ENCODE assay signal across 24 cellular contexts in the genomic region with DNA sequence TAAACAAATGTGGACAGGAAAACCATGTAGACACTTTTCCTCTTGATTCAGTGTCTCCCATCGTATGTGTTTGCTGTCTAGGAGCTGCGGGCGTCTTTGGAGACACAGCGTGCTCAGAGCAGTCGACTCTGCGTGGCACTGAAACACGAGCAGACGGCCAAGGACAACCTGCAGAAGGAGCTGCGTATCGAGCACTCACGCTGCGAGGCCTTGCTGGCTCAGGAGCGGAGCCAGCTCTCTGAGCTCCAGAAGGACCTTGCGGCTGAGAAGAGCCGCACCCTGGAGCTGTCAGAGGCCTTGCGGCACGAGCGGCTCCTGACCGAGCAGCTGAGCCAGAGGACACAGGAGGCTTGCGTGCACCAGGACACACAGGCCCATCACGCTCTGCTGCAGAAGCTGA. TPM values are rescaled to one million over a fixed set of nuclear protein-coding genes. Genes with fewer than 3 reads are reported as not detected.
DNase-seq lines count a peak whose midpoint lies in the region; ATAC-seq and TF ChIP-seq lines count a peak whose summit lies in the region.
"Had no signal": no experiment of that assay in that cellular context is flagged by ENCODE, and none has a peak within 500 bp of the region (broad histone marks: within the 10 kb centered on the region; RNA-seq: fewer than 3 reads in every experiment).

No MANE protein-coding gene starts in this region.

- peaks cover 21% of the 10 kb centered on the region for H3K4me1 Mint-ChIP-seq in activated naive CD8-positive, alpha-beta T cell (ENCODE audit: low read depth)
- H3K4me1 Mint-ChIP-seq in activated naive CD8-positive, alpha-beta T cell treated with anti-CD3 and anti-CD28 coated beads, Interleukin-2, amount 50 U/mL, for 24 hours, result peaks cover 4% of the 10 kb centered on the region
- H3K4me1 Mint-ChIP-seq: brain had no signal

- H3K27ac ChIP-seq in RWPE1 (peak overlapping the region; percentile 16; the same call in 1 of the 2 replicates), cingulate gyrus (ENCODE audit: low read depth, low read length) (peak overlapping the region; percentile 12), osteoblast (ENCODE audit: low read depth, low read length) (no peak overlapping the region)
- H3K27ac ChIP-seq: colonic mucosa, esophagus muscularis mucosa, foreskin keratinocyte had no signal

- no peak for ATAC-seq in activated naive CD8-positive, alpha-beta T cell treated with anti-CD3 and anti-CD28 coated beads, Interleukin-2, amount 50 U/mL, for 24 hours
- ATAC-seq in GM19455 (IDR thresholded peaks at IDR 0.05; ENCODE audit: unreplicated experiment) (no peak), HG02973 (IDR thresholded peaks at IDR 0.05; ENCODE audit: unreplicated experiment) (no peak)
- ATAC-seq: activated CD4-positive, CD25-positive, alpha-beta regulatory T cell treated with anti-CD3 and anti-CD28 coated beads, Interleukin-2, amount 50 U/mL, for 24 hours; foreskin keratinocyte; heart left ventricle had no signal

- H3K4me1 ChIP-seq in osteoblast (ENCODE audit: insufficient read depth, low read length), result no peaks in the 10 kb centered on the region
- H3K4me1 ChIP-seq: colonic mucosa, esophagus muscularis mucosa, foreskin keratinocyte had no signal

- H4K20me1 ChIP-seq in osteoblast (ENCODE audit: insufficient read depth, low read length), result no peaks in the 10 kb centered on the region

- H2AFZ ChIP-seq in osteoblast (ENCODE audit: low read length), result no peak overlapping the region

- H3K36me3 ChIP-seq in osteoblast (ENCODE audit: insufficient read depth, low read length), result peaks cover 25% of the 10 kb centered on the region
- H3K36me3 ChIP-seq: colonic mucosa had no signal

- H3K4me2 ChIP-seq in osteoblast (ENCODE audit: insufficient read depth, low read length), result no peak overlapping the region

- H3K4me3 Mint-ChIP-seq in activated naive CD8-positive, alpha-beta T cell, result peak overlapping the region; percentile 57
- no peak overlapping the region for H3K4me3 Mint-ChIP-seq in activated naive CD8-positive, alpha-beta T cell treated with anti-CD3 and anti-CD28 coated beads, Interleukin-2, amount 50 U/mL, for 24 hours
- H3K4me3 Mint-ChIP-seq: brain; stimulated activated naive CD8-positive, alpha-beta T cell treated with anti-CD3 and anti-CD28 coated beads, Interleukin-15, Interleukin-2, amounts not matched to agents 100 ng/mL and 50 ng/mL, for 24 hours had no signal

- peaks cover 11% of the 10 kb centered on the region for H3K36me3 Mint-ChIP-seq in activated naive CD8-positive, alpha-beta T cell
- H3K36me3 Mint-ChIP-seq in activated naive CD8-positive, alpha-beta T cell treated with anti-CD3 and anti-CD28 coated beads, Interleukin-2, amount 50 U/mL, for 24 hours (ENCODE audit: low read depth), result peaks cover 24% of the 10 kb centered on the region

- TF ChIP-seq CTCF in RWPE1 (conservative IDR thresholded peaks at IDR 0.05; ENCODE audit: low read depth) (no peak), osteoblast (IDR thresholded peaks at IDR 0.05; ENCODE audit: extremely low read depth, low read depth, low read length) (no peak)

- H3K27ac Mint-ChIP-seq in activated naive CD8-positive, alpha-beta T cell, result peak overlapping the region; percentile 77
- no peak overlapping the region for H3K27ac Mint-ChIP-seq in activated naive CD8-positive, alpha-beta T cell treated with anti-CD3 and anti-CD28 coated beads, Interleukin-2, amount 50 U/mL, for 24 hours
- H3K27ac Mint-ChIP-seq: brain; stimulated activated naive CD8-positive, alpha-beta T cell treated with anti-CD3 and anti-CD28 coated beads, Interleukin-15, Interleukin-2, amounts not matched to agents 100 ng/mL and 50 ng/mL, for 24 hours had no signal

- no peak overlapping the region for H3K4me3 ChIP-seq in osteoblast (ENCODE audit: insufficient read depth, low read length)
- H3K4me3 ChIP-seq: colonic mucosa, esophagus muscularis mucosa, heart left ventricle, MG63 had no signal

- POLR2A ChIA-PET in RWPE1 (lab: Yijun Ruan, JAX; ENCODE audit: low non-redundant PET), result no interaction called here

- no peak for DNase-seq in activated naive CD8-positive, alpha-beta T cell treated with anti-CD3 and anti-CD28 coated beads, Interleukin-2, amount 50 U/mL, for 24 hours
- DNase-seq in RWPE1 (ENCODE audit: low spot score) (no peak), osteoblast (ENCODE audit: insufficient read length, low spot score, missing footprints) (peak; percentile 35), NCI-H69 (lab: John Stamatoyannopoulos, UW) (no peak)
- DNase-seq: activated CD4-positive, alpha-beta T cell treated with anti-CD3 and anti-CD28 coated beads, Interleukin-2, amount 50 U/mL, for 48 hours; colonic mucosa; DMS53; foreskin keratinocyte; GDM1; HCEC 1CT; KBM-7; mesenchymal stem cell; MG63; NCI-H2081 treated with DMSO at 0.1 percent for 48 hours; NCI-H774 had no signal

- no peaks in the 10 kb centered on the region for H3K9me3 Mint-ChIP-seq in activated naive CD8-positive, alpha-beta T cell (ENCODE audit: low read depth)
- no peaks in the 10 kb centered on the region for H3K9me3 Mint-ChIP-seq in activated naive CD8-positive, alpha-beta T cell treated with anti-CD3 and anti-CD28 coated beads, Interleukin-2, amount 50 U/mL, for 24 hours
- H3K9me3 Mint-ChIP-seq: brain; stimulated activated naive CD8-positive, alpha-beta T cell treated with anti-CD3 and anti-CD28 coated beads, Interleukin-15, Interleukin-2, amounts not matched to agents 100 ng/mL and 50 ng/mL, for 24 hours had no signal

- H3K27me3 Mint-ChIP-seq in activated naive CD8-positive, alpha-beta T cell, result no peaks in the 10 kb centered on the region
- no peaks in the 10 kb centered on the region for H3K27me3 Mint-ChIP-seq in activated naive CD8-positive, alpha-beta T cell treated with anti-CD3 and anti-CD28 coated beads, Interleukin-2, amount 50 U/mL, for 24 hours
- H3K27me3 Mint-ChIP-seq: brain; stimulated activated naive CD8-positive, alpha-beta T cell treated with anti-CD3 and anti-CD28 coated beads, Interleukin-15, Interleukin-2, amounts not matched to agents 100 ng/mL and 50 ng/mL, for 24 hours had no signal

- H3K9me3 ChIP-seq in osteoblast (ENCODE audit: low read depth, low read length), result no peaks in the 10 kb centered on the region
- H3K9me3 ChIP-seq: colonic mucosa, esophagus muscularis mucosa, heart left ventricle, MG63 had no signal

- CTCF ChIA-PET in RWPE1 (lab: Yijun Ruan, JAX), result no interaction called here

- H3K79me2 ChIP-seq in osteoblast (ENCODE audit: insufficient read depth, low read length), result no peaks in the 10 kb centered on the region

- no peaks in the 10 kb centered on the region for H3K27me3 ChIP-seq in osteoblast (ENCODE audit: insufficient read depth, low read length)
- H3K27me3 ChIP-seq: colonic mucosa, esophagus muscularis mucosa, foreskin keratinocyte, heart left ventricle, MG63 had no signal

RNA-seq across cellular contexts. Expression of a gene that starts 27.2 kb away (rescaled TPM):
- 22.8 and 27.4 TPM in 2 replicates for total RNA-seq in osteoblast
